Comparison of ENCODE assay signal across 20 cellular contexts in genomic region chr4:4668355-4669210, GRCh38.
A peak's percentile ranks its signal among the peaks of the same experiment; 100 is the strongest.
DNase-seq lines count a peak whose midpoint lies in the region; ATAC-seq, FAIRE-seq and TF ChIP-seq lines count a peak whose summit lies in the region.
"Had no signal": no experiment of that assay in that cellular context is flagged by ENCODE, and none has a peak within 500 bp of the region (broad histone marks: within the 10 kb centered on the region; RNA-seq: fewer than 3 reads in every experiment).

No MANE protein-coding gene starts in this region.

- H3K9me3 ChIP-seq in A549 (no peaks in the 10 kb centered on the region), HEK293 (ENCODE audit: control insufficient read depth, insufficient read depth, low read depth, low read length) (no peaks in the 10 kb centered on the region), OCI-LY1 (ENCODE audit: low read length) (no peaks in the 10 kb centered on the region)
- H3K9me3 ChIP-seq: esophagus muscularis mucosa, vagina had no signal

- no peaks in the 10 kb centered on the region for H4K20me1 ChIP-seq in OCI-LY1 (ENCODE audit: insufficient read depth, low read length)

- no peak overlapping the region for H3K4me3 ChIP-seq in A549
- no peak overlapping the region for H3K4me3 ChIP-seq in HEK293 (ENCODE audit: low read depth, low read length)
- H3K4me3 ChIP-seq in OCI-LY1 (ENCODE audit: low read depth, low read length, poor library complexity, severe bottlenecking): no peak overlapping the region
- H3K4me3 ChIP-seq in fibroblast of villous mesenchyme (ENCODE audit: low read depth, low read length): no peak overlapping the region
- H3K4me3 ChIP-seq: esophagus muscularis mucosa, vagina had no signal

- H3K27ac ChIP-seq in A549 (peak overlapping the region in 1 of 2 experiments; percentile 56; a peak in 1 of 6 replicates), HEK293 (ENCODE audit: extremely low read depth, low read depth, low read length) (no peak overlapping the region), OCI-LY1 (ENCODE audit: low read depth, low read length, poor library complexity, severe bottlenecking) (no peak overlapping the region)
- H3K27ac ChIP-seq: esophagus muscularis mucosa, vagina had no signal

- no peak overlapping the region for H2AFZ ChIP-seq in OCI-LY1 (ENCODE audit: low read length)

- 50% methylated on average over 15 of the region's 15 CpGs for WGBS in A549 (ENCODE audit: missing lambda C conversion rate)

- ATAC-seq in A549: no peak; a peak in 1 of 6 replicates
- no peak for ATAC-seq in HG02870 (IDR thresholded peaks at IDR 0.05; ENCODE audit: unreplicated experiment)
- ATAC-seq: activated naive CD8-positive, alpha-beta T cell treated with anti-CD3 and anti-CD28 coated beads, Interleukin-2, amount 50 U/mL, for 24 hours had no signal

- no peak for DNase-seq in A549 (ENCODE audit: low read depth in 1 of 2, low spot score in 1 of 2)
- DNase-seq in fibroblast of villous mesenchyme (ENCODE audit: low read depth): peak; percentile 34
- no peak for DNase-seq in Ammon's horn (ENCODE audit: low spot score)
- no peak for DNase-seq in T-helper 9 cell
- no peak for DNase-seq in cortex of kidney (lab: John Stamatoyannopoulos, UW)
- DNase-seq: activated CD8-positive, alpha-beta memory T cell treated with anti-CD3 and anti-CD28 coated beads, Interleukin-2, amount 50 U/mL, for 4 hours; activated effector memory CD4-positive, alpha-beta T cell treated with Interleukin-2 at 50 U/mL for 16 hours; C1 segment of cervical spinal cord; NCI-H2029; NCI-H446 treated with DMSO at 0.1 percent for 48 hours; NK-92 treated with Interleukin-12 subunit alpha and Interleukin-12 subunit beta, amount 100 ng/mL, for 24 hours; stimulated activated CD4-positive, alpha-beta T cell treated with anti-CD3 and anti-CD28 coated beads, Interleukin-12 subunit alpha, Interleukin-12 subunit beta, amount 100 ng/mL, for 4 hours; SW 1271 had no signal

- no peak for FAIRE-seq in A549 (lab: Jason Lieb, UNC)
- FAIRE-seq: HTR-8/SVneo had no signal

- CTCF ChIA-PET in A549 (lab: Yijun Ruan, JAX): interaction anchor here (0.8 to 2.7 kb wide), 22 partner anchors 9 to 1122 kb away, joined by 3 to 18 read pairs (median 4); no protein-coding TSS in a partner anchor
- CTCF ChIA-PET in HEK293 (lab: Yijun Ruan, JAX): interaction anchor here (0.5 to 1.1 kb wide), 5 partner anchors 11 to 432 kb away, joined by 3 to 9 read pairs (median 4); no protein-coding TSS in a partner anchor

- no peaks in the 10 kb centered on the region for H3F3A ChIP-seq in OCI-LY1 (ENCODE audit: insufficient read depth, low read length)

- H3K79me2 ChIP-seq in OCI-LY1 (ENCODE audit: insufficient read depth, low read length): no peaks in the 10 kb centered on the region

- H3K4me2 ChIP-seq in A549: peak overlapping the region; percentile 57
- peak overlapping the region; percentile 42; the same call in 1 of the 2 replicates for H3K4me2 ChIP-seq in OCI-LY1 (ENCODE audit: low read length)

- H3K27me3 ChIP-seq in OCI-LY1 (ENCODE audit: insufficient read depth, low read length): no peaks in the 10 kb centered on the region
- H3K27me3 ChIP-seq: esophagus muscularis mucosa, vagina had no signal

- H3K4me1 ChIP-seq in A549 (no peaks in the 10 kb centered on the region), HEK293 (ENCODE audit: control insufficient read depth, insufficient read depth, low read length) (no peaks in the 10 kb centered on the region), OCI-LY1 (ENCODE audit: insufficient read depth, low read length, severe bottlenecking) (peaks cover 8% of the 10 kb centered on the region)

- no peaks in the 10 kb centered on the region for H3K9me2 ChIP-seq in OCI-LY1 (ENCODE audit: low read depth, low read length)

- H3K36me3 ChIP-seq in HEK293 (ENCODE audit: control insufficient read depth in 2 of 2, insufficient read depth in 1 of 2, low read length in 2 of 2) (no peaks in the 10 kb centered on the region), OCI-LY1 (ENCODE audit: insufficient read depth, low read length) (no peaks in the 10 kb centered on the region)
- H3K36me3 ChIP-seq: esophagus muscularis mucosa, vagina had no signal

- H3K9ac ChIP-seq in OCI-LY1 (ENCODE audit: low read length): no peak overlapping the region

- no peak for TF ChIP-seq CTCF in A549 (IDR thresholded peaks at IDR 0.05)
- no peak for TF ChIP-seq CTCF in HEK293 (tag by site-specific recombination; IDR thresholded peaks at IDR 0.05)
- no peak for TF ChIP-seq CTCF in OCI-LY1 (IDR thresholded peaks at IDR 0.05; ENCODE audit: low read length)
- TF ChIP-seq CTCF in fibroblast of villous mesenchyme (IDR thresholded peaks at IDR 0.05; ENCODE audit: insufficient read depth, low read depth, low read length): no peak

- TF ChIP-seq RAD21 in A549 (conservative IDR thresholded peaks at IDR 0.05 in 1 of 2, IDR thresholded peaks at IDR 0.05 in 1 of 2): no peak

- POLR2A ChIA-PET in A549 (lab: Yijun Ruan, JAX) (no interaction called here), HEK293 (lab: Yijun Ruan, JAX) (no interaction called here)

- TF ChIP-seq EP300 in A549 (IDR thresholded peaks at IDR 0.05): no peak

- TF ChIP-seq POLR2A in A549 (IDR thresholded peaks at IDR 0.05; ENCODE audit: low read length): no peak

TF ChIP-seq in A549, 52 proteins besides CTCF, POLR2A, EP300 and RAD21:
- no peak for TF ChIP-seq USF2 (IDR thresholded peaks at IDR 0.05)

TF ChIP-seq in HEK293, 187 proteins besides CTCF, POLR2A, EP300 and RAD21:
- TF ChIP-seq ZNF843 (tag by site-specific recombination; IDR thresholded peaks at IDR 0.05): no peak
- TF ChIP-seq ZNF768 (tag by site-specific recombination; IDR thresholded peaks at IDR 0.05): peak; percentile 60; the same call in 1 of the 2 replicates
